In the genomic region with DNA sequence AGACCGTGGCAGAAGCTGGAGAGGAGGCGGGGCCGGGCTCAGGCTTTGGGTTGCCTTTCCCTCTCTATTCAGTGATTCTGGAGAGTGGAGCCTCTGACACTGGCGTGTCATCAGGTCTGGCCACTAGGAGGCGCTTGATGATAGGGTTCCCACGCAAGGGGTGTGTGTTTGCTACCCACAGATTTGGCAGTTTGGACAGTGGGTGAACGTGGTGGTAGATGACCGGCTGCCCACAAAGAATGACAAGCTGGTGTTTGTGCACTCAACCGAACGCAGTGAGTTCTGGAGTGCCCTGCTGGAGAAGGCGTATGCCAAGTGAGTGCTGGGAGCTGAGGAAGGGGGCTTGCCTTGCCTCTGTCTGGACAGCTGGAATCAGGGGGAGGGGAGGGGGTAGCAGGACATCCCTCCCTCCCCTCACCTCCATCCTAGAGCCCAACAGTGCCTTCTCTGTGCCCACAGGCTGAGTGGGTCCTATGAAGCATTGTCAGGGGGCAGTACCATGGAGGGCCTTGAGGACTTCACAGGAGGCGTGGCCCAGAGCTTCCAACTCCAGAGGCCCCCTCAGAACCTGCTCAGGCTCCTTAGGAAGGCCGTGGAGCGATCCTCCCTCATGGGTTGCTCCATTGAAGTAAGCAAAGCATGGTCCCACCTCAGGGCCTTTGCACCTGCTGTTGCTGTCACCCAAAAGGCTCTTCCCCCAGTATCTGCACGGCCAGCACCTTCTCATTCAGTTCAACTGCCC, we compare ENCODE assay signal across 8 cellular contexts. TPM values are rescaled to one million over a fixed set of nuclear protein-coding genes. Genes with fewer than 3 reads are reported as not detected.
DNase-seq lines count a peak whose midpoint lies in the region; ATAC-seq, FAIRE-seq and TF ChIP-seq lines count a peak whose summit lies in the region.

No MANE protein-coding gene starts in this region.

- no peak for FAIRE-seq in urothelium cell line (lab: Jason Lieb, UNC)

- no peak for TF ChIP-seq POLR2A in prostate gland (IDR thresholded peaks at IDR 0.05)

- 26% methylated on average over 15 of the region's 15 CpGs for WGBS in prostate gland

- H3K4me3 Mint-ChIP-seq in activated naive CD4-positive, alpha-beta T cell treated with anti-CD3 and anti-CD28 coated beads for 36 hours: no peak overlapping the region

- no peaks in the 10 kb centered on the region for H3K9me3 Mint-ChIP-seq in activated naive CD4-positive, alpha-beta T cell treated with anti-CD3 and anti-CD28 coated beads for 36 hours

- H3K4me1 ChIP-seq in prostate gland (replicated peaks): no peaks in the 10 kb centered on the region

- H3K9ac ChIP-seq in SK-N-MC (ENCODE audit: insufficient read length): no peak overlapping the region

- ATAC-seq in GM21619 (IDR thresholded peaks at IDR 0.05; ENCODE audit: unreplicated experiment): peak; percentile 57

- CTCF ChIA-PET in activated naive CD4-positive, alpha-beta T cell treated with anti-CD3 and anti-CD28 coated beads for 36 hours (lab: Charles Lee): interaction anchor here (0.5 to 2.1 kb wide), 29 partner anchors 9 to 166 kb away, joined by 3 to 14 read pairs (median 5); a partner anchor contains a TSS

- H3K27me3 ChIP-seq in MG63 (peaks cover 7% of the 10 kb centered on the region; the same call in 1 of the 2 replicates), prostate gland (replicated peaks; ENCODE audit: insufficient read depth) (no peaks in the 10 kb centered on the region)

- peak; percentile 76 to 94 (median 92) for TF ChIP-seq CTCF in prostate gland (IDR thresholded peaks at IDR 0.05)

- peaks cover 4% of the 10 kb centered on the region for H3K4me1 Mint-ChIP-seq in activated naive CD4-positive, alpha-beta T cell treated with anti-CD3 and anti-CD28 coated beads for 36 hours (ENCODE audit: low read depth)

- intact Hi-C loops in activated naive CD4-positive, alpha-beta T cell treated with anti-CD3 and anti-CD28 coated beads for 36 hours (cut with micrococcal nuclease): loop anchor here (1.0 to 5.0 kb wide), 6 partner anchors 49 to 284 kb away; a partner anchor contains a TSS
- intact Hi-C loops in head of caudate nucleus (cut with DNase I) (loop anchor here (2.0 to 10.0 kb wide), 2 partner anchors 62 to 162 kb away; no protein-coding TSS in a partner anchor), prostate gland (cut with DNase I) (loop anchor here (1.0 to 10.0 kb wide), 2 partner anchors 61 to 162 kb away; no protein-coding TSS in a partner anchor)

- H3K4me3 ChIP-seq in MG63 (no peak overlapping the region), SK-N-MC (no peak overlapping the region), prostate gland (no peak overlapping the region)

- H3K36me3 ChIP-seq in MG63: no peaks in the 10 kb centered on the region
- H3K36me3 ChIP-seq in SK-N-MC (ENCODE audit: insufficient read depth, low read length): no peaks in the 10 kb centered on the region
- H3K36me3 ChIP-seq in prostate gland: no peaks in the 10 kb centered on the region

- no peaks in the 10 kb centered on the region for H3K36me3 Mint-ChIP-seq in activated naive CD4-positive, alpha-beta T cell treated with anti-CD3 and anti-CD28 coated beads for 36 hours (ENCODE audit: low read depth)

- peak; percentile 18 for DNase-seq in DMS 273 treated with DMSO at 0.1 percent for 48 hours (lab: John Stamatoyannopoulos, UW)
- DNase-seq in MG63: peak; percentile 99
- peak; percentile 26 for DNase-seq in SK-N-MC (ENCODE audit: low read depth, low spot score)
- peak; percentile 89 for DNase-seq in activated naive CD4-positive, alpha-beta T cell treated with anti-CD3 and anti-CD28 coated beads for 36 hours
- DNase-seq in head of caudate nucleus: peak; percentile 63 to 94 (median 86)
- DNase-seq in prostate gland (ENCODE audit: low spot score): peak; percentile 81
- peak; percentile 82 for DNase-seq in urothelium cell line (ENCODE audit: low spot score)

- H3K27ac ChIP-seq in SK-N-MC (no peak overlapping the region), prostate gland (no peak overlapping the region)

- H3K9me3 ChIP-seq in MG63 (no peaks in the 10 kb centered on the region), SK-N-MC (ENCODE audit: low read depth, low read length) (no peaks in the 10 kb centered on the region), prostate gland (no peaks in the 10 kb centered on the region)

- no peak overlapping the region for H3K27ac Mint-ChIP-seq in activated naive CD4-positive, alpha-beta T cell treated with anti-CD3 and anti-CD28 coated beads for 36 hours

- H3K27me3 Mint-ChIP-seq in activated naive CD4-positive, alpha-beta T cell treated with anti-CD3 and anti-CD28 coated beads for 36 hours (ENCODE audit: low read depth): peaks cover 6% of the 10 kb centered on the region

RNA-seq across cellular contexts. Expression of a gene that starts 14.3 kb away (rescaled TPM):
- total RNA-seq in MG63 (2014; rRNA removed; shearing (Covaris generic); ENCODE audit: low replicate concordance): not detected in 2 replicates
- not detected for total RNA-seq in activated naive CD4-positive, alpha-beta T cell treated with anti-CD3 and anti-CD28 coated beads for 36 hours
- 1 to 10 TPM in 1 of 2 donors, not detected in 1; 5.9 TPM for total RNA-seq in prostate gland

RNA-seq across cellular contexts. Expression of a gene that starts 43.8 kb away (rescaled TPM):
- total RNA-seq in MG63 (2014; rRNA removed; shearing (Covaris generic); ENCODE audit: low replicate concordance): not detected in 2 replicates
- not detected for total RNA-seq in activated naive CD4-positive, alpha-beta T cell treated with anti-CD3 and anti-CD28 coated beads for 36 hours
- total RNA-seq in prostate gland: not detected

RNA-seq across cellular contexts. Expression of a gene that starts 45.6 kb away (rescaled TPM):
- 18.4 and 35.3 TPM in 2 replicates for total RNA-seq in MG63 (2014; rRNA removed; shearing (Covaris generic); ENCODE audit: low replicate concordance)
- 1 to 10 TPM; 7.8 to 8.3 TPM for total RNA-seq in activated naive CD4-positive, alpha-beta T cell treated with anti-CD3 and anti-CD28 coated beads for 36 hours
- total RNA-seq in prostate gland: 100 to 1,000 TPM in 1 of 2 donors, 10 to 100 TPM in 1; 50.9 to 113 TPM

RNA-seq across cellular contexts. Expression of a gene that starts 45.7 kb away (rescaled TPM):
- 362 and 399 TPM in 2 replicates for total RNA-seq in MG63 (2014; rRNA removed; shearing (Covaris generic); ENCODE audit: low replicate concordance)
- total RNA-seq in activated naive CD4-positive, alpha-beta T cell treated with anti-CD3 and anti-CD28 coated beads for 36 hours: 10 to 100 TPM; 40.9 to 41.0 TPM
- total RNA-seq in prostate gland: 10 to 100 TPM; 35.7 to 48.1 TPM

RNA-seq across cellular contexts. Expression of a gene that starts 50.5 kb away (rescaled TPM):
- 118 and 130 TPM in 2 replicates for total RNA-seq in MG63 (2014; rRNA removed; shearing (Covaris generic); ENCODE audit: low replicate concordance)
- total RNA-seq in activated naive CD4-positive, alpha-beta T cell treated with anti-CD3 and anti-CD28 coated beads for 36 hours: 10 to 100 TPM; 32.7 to 33.4 TPM
- total RNA-seq in prostate gland: 10 to 100 TPM; 18.5 to 58.9 TPM

Comparison
In these comparisons a context has a peak if more than half of its experiments do, and no peak if none do; other contexts are left out.
1. DNase-seq: peak in every context shown above with its lines; median percentile 99 in MG63; 89 in activated naive CD4-positive, alpha-beta T cell treated with anti-CD3 and anti-CD28 coated beads for 36 hours; 86 in head of caudate nucleus; 82 in urothelium cell line; 81 in prostate gland; 26 in SK-N-MC; 18 in DMS 273 treated with DMSO at 0.1 percent for 48 hours.